In the genomic region with DNA sequence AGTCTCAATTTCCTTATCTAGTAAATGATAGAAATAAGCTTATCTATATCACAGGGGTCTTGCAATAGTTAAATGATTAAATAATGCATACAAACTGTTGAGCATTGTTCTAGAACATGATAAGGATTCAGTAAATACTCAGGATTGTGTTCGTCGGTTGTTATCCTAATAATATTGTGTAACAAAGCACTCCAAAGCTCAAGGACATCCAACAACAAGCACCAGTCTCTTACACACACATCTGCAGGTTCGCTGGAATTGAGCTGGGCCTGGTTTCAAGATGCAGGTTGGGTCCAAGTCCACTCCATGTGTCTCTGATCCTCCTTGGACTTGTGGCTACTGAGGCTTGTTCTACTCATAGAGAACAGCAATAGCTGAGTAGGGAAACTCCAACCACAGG, we compare ENCODE assay signal across 1 cellular context.
TF ChIP-seq lines count a peak whose summit lies in the region.

No MANE protein-coding gene starts in this region.

TF ChIP-seq in HepG2, 621 proteins besides CTCF, POLR2A, EP300 and RAD21 (continued from another document):
- TF ChIP-seq ZNF687 (CRISPR knock-in tag; IDR thresholded peaks at IDR 0.05), result no peak
- TF ChIP-seq GFI1 (CRISPR knock-in tag; IDR thresholded peaks at IDR 0.05; ENCODE audit: borderline replicate concordance), result no peak
- TF ChIP-seq ZNF10 (CRISPR knock-in tag; IDR thresholded peaks at IDR 0.05; ENCODE audit: borderline replicate concordance, low read depth), result no peak
- TF ChIP-seq ZBTB42 (CRISPR knock-in tag; IDR thresholded peaks at IDR 0.05), result no peak
- no peak for TF ChIP-seq SOX13 (IDR thresholded peaks at IDR 0.05)
- TF ChIP-seq SOX13 (CRISPR knock-in tag; conservative IDR thresholded peaks at IDR 0.05 in 1 of 2, IDR thresholded peaks at IDR 0.05 in 1 of 2), result peak in 1 of 2 experiments; percentile 71; a peak in 2 of 4 replicates
- TF ChIP-seq SOX5 (CRISPR knock-in tag; IDR thresholded peaks at IDR 0.05; ENCODE audit: borderline replicate concordance), result peak; percentile 32; the same call in 1 of the 2 replicates
- TF ChIP-seq HNF4A (CRISPR knock-in tag; IDR thresholded peaks at IDR 0.05), result peak; percentile 56; the same call in 1 of the 2 replicates
- no peak for TF ChIP-seq CHCHD3 (CRISPR knock-in tag; IDR thresholded peaks at IDR 0.05)
- no peak for TF ChIP-seq DBP (CRISPR knock-in tag; IDR thresholded peaks at IDR 0.05; ENCODE audit: not compliant biosample characterization)
- TF ChIP-seq SOX6 (IDR thresholded peaks at IDR 0.05), result no peak
- TF ChIP-seq SOX6 (CRISPR knock-in tag; IDR thresholded peaks at IDR 0.05), result peak; percentile 32; the same call in 1 of the 2 replicates
- no peak for TF ChIP-seq SMARCE1 (IDR thresholded peaks at IDR 0.05; ENCODE audit: borderline replicate concordance)
- TF ChIP-seq, protein P1, sequence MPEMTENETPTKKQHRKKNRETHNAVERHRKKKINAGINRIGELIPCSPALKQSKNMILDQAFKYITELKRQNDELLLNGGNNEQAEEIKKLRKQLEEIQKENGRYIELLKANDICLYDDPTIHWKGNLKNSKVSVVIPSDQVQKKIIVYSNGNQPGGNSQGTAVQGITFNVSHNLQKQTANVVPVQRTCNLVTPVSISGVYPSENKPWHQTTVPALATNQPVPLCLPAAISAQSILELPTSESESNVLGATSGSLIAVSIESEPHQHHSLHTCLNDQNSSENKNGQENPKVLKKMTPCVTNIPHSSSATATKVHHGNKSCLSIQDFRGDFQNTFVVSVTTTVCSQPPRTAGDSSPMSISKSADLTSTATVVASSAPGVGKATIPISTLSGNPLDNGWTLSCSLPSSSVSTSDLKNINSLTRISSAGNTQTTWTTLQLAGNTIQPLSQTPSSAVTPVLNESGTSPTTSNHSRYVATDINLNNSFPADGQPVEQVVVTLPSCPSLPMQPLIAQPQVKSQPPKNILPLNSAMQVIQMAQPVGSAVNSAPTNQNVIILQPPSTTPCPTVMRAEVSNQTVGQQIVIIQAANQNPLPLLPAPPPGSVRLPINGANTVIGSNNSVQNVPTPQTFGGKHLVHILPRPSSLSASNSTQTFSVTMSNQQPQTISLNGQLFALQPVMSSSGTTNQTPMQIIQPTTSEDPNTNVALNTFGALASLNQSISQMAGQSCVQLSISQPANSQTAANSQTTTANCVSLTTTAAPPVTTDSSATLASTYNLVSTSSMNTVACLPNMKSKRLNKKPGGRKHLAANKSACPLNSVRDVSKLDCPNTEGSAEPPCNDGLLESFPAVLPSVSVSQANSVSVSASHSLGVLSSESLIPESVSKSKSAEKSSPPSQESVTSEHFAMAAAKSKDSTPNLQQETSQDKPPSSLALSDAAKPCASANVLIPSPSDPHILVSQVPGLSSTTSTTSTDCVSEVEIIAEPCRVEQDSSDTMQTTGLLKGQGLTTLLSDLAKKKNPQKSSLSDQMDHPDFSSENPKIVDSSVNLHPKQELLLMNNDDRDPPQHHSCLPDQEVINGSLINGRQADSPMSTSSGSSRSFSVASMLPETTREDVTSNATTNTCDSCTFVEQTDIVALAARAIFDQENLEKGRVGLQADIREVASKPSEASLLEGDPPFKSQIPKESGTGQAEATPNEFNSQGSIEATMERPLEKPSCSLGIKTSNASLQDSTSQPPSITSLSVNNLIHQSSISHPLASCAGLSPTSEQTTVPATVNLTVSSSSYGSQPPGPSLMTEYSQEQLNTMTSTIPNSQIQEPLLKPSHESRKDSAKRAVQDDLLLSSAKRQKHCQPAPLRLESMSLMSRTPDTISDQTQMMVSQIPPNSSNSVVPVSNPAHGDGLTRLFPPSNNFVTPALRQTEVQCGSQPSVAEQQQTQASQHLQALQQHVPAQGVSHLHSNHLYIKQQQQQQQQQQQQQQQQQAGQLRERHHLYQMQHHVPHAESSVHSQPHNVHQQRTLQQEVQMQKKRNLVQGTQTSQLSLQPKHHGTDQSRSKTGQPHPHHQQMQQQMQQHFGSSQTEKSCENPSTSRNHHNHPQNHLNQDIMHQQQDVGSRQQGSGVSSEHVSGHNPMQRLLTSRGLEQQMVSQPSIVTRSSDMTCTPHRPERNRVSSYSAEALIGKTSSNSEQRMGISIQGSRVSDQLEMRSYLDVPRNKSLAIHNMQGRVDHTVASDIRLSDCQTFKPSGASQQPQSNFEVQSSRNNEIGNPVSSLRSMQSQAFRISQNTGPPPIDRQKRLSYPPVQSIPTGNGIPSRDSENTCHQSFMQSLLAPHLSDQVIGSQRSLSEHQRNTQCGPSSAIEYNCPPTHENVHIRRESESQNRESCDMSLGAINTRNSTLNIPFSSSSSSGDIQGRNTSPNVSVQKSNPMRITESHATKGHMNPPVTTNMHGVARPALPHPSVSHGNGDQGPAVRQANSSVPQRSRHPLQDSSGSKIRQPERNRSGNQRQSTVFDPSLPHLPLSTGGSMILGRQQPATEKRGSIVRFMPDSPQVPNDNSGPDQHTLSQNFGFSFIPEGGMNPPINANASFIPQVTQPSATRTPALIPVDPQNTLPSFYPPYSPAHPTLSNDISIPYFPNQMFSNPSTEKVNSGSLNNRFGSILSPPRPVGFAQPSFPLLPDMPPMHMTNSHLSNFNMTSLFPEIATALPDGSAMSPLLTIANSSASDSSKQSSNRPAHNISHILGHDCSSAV (CRISPR knock-in tag; IDR thresholded peaks at IDR 0.05; ENCODE audit: borderline replicate concordance), result no peak
- TF ChIP-seq ATRX (CRISPR knock-in tag; IDR thresholded peaks at IDR 0.05; ENCODE audit: borderline replicate concordance), result no peak
- no peak for TF ChIP-seq ZNF720 (CRISPR knock-in tag; IDR thresholded peaks at IDR 0.05)
- no peak for TF ChIP-seq KDM5A (IDR thresholded peaks at IDR 0.05; ENCODE audit: borderline replicate concordance, low read length)
- TF ChIP-seq TOE1 (CRISPR knock-in tag; IDR thresholded peaks at IDR 0.05), result no peak
- no peak for TF ChIP-seq ZNF761 (CRISPR knock-in tag; conservative IDR thresholded peaks at IDR 0.05)
- 0 out of 2 replicates have a peak, but pooled peaks have one; percentile 21 for TF ChIP-seq ARID5B (CRISPR knock-in tag; IDR thresholded peaks at IDR 0.05)
- TF ChIP-seq NR0B2 (CRISPR knock-in tag; IDR thresholded peaks at IDR 0.05), result no peak
- TF ChIP-seq AGO2 (optimal IDR thresholded peaks at IDR 0.05; ENCODE audit: low read depth, low read length), result no peak
TF ChIP-seq in HepG2: peak in this region for 6.
